22 cellular contexts compared by ENCODE assay signal in genomic region chr4:165481458-165481857, GRCh38.
"Had no signal": no experiment of that assay in that cellular context is flagged by ENCODE, and none has a peak within 500 bp of the region (broad histone marks: within the 10 kb centered on the region; RNA-seq: fewer than 3 reads in every experiment).

No MANE protein-coding gene starts in this region.

- H3K9ac ChIP-seq: neural progenitor cell, parathyroid adenoma had no signal

- H3K27ac ChIP-seq: esophagus squamous epithelium, gastrocnemius medialis, left ventricle myocardium inferior, lower lobe of right lung, neural progenitor cell, parathyroid adenoma, prostate gland, right lobe of liver, thoracic aorta had no signal

- H3K9me3 ChIP-seq: esophagus squamous epithelium, gastrocnemius medialis, left ventricle myocardium inferior, lower lobe of right lung, prostate gland, right lobe of liver, thoracic aorta had no signal

- H3K4me2 ChIP-seq: neural progenitor cell had no signal

- ATAC-seq: gastrocnemius medialis; left cardiac atrium; lower lobe of right lung; natural killer cell; right lobe of liver; stimulated activated memory B cell treated with anti-CD40 and anti-IgM and Interleukin-4, amounts not matched to agents 10 μg/mL and 1 μg/mL and 100 μg/mL, for 72 hours; stimulated activated naive CD8-positive, alpha-beta T cell treated with anti-CD3 and anti-CD28 coated beads, Interleukin-15, amount 100 ng/mL, for 72 hours had no signal

- H2AFZ ChIP-seq: neural progenitor cell, parathyroid adenoma had no signal

- H3K27me3 ChIP-seq: esophagus squamous epithelium, gastrocnemius medialis, neural progenitor cell, right lobe of liver had no signal

- DNase-seq: dermis blood vessel endothelial cell; esophagus squamous epithelium; gastrocnemius medialis; glutamatergic neuron; kidney; left cardiac atrium; left ventricle myocardium inferior; lower lobe of right lung; natural killer cell; nucleus accumbens; retina; right lobe of liver; stimulated activated CD4-positive, alpha-beta T cell treated with anti-CD3 and anti-CD28 coated beads, Interleukin-4, amount 100 ng/mL, for 1 hour; stimulated activated CD8-positive, alpha-beta memory T cell treated with anti-CD3 and anti-CD28 coated beads, Interleukin-4, amount 100 ng/mL, for 48 hours; stimulated activated naive CD8-positive, alpha-beta T cell treated with anti-CD3 and anti-CD28 coated beads, Interleukin-15, amount 100 ng/mL, for 72 hours; substantia nigra; trophoblast cell had no signal

- H3K4me3 ChIP-seq: esophagus squamous epithelium, gastrocnemius medialis, left ventricle myocardium inferior, lower lobe of right lung, neural progenitor cell, prostate gland, right lobe of liver, thoracic aorta had no signal

- H3K36me3 ChIP-seq: esophagus squamous epithelium, gastrocnemius medialis, left ventricle myocardium inferior, lower lobe of right lung, neural progenitor cell, prostate gland, right lobe of liver, thoracic aorta had no signal

- H3K4me1 ChIP-seq: gastrocnemius medialis, left ventricle myocardium inferior, lower lobe of right lung, neural progenitor cell, parathyroid adenoma, prostate gland, right lobe of liver had no signal

- H3K79me2 ChIP-seq: parathyroid adenoma had no signal

- FAIRE-seq: kidney had no signal
